21 cellular contexts compared by ENCODE assay signal in genomic region chr12:122518908-122519307, GRCh38. TPM values are rescaled to one million over a fixed set of nuclear protein-coding genes. Genes with fewer than 3 reads are reported as not detected.
DNase-seq lines count a peak whose midpoint lies in the region; ATAC-seq lines count a peak whose summit lies in the region.
"Had no signal": no experiment of that assay in that cellular context is flagged by ENCODE, and none has a peak within 500 bp of the region (broad histone marks: within the 10 kb centered on the region; RNA-seq: fewer than 3 reads in every experiment).

No MANE protein-coding gene starts in this region.

- H2AFZ ChIP-seq in ACC112 (ENCODE audit: low read length, unreplicated experiment): no peak overlapping the region
- no peak overlapping the region for H2AFZ ChIP-seq in GM23248

- H3K36me3 ChIP-seq in ACC112 (ENCODE audit: insufficient read depth, low read length) (peaks cover 79% of the 10 kb centered on the region), GM23248 (ENCODE audit: low read depth) (peaks cover 83% of the 10 kb centered on the region)

- peak overlapping the region; percentile 72 for H3K27ac Mint-ChIP-seq in activated naive CD8-positive, alpha-beta T cell
- peak overlapping the region; percentile 38 for H3K27ac Mint-ChIP-seq in memory B cell

- H3K79me2 ChIP-seq in ACC112 (ENCODE audit: control insufficient read depth, insufficient read depth, low read length, unreplicated experiment) (peaks cover 87% of the 10 kb centered on the region), GM23248 (ENCODE audit: insufficient read depth) (peaks cover 95% of the 10 kb centered on the region)

- H3K4me3 Mint-ChIP-seq in activated naive CD8-positive, alpha-beta T cell: no peak overlapping the region
- H3K4me3 Mint-ChIP-seq in memory B cell: no peak overlapping the region

- peaks cover 60% of the 10 kb centered on the region for H3K4me1 ChIP-seq in ACC112 (ENCODE audit: control insufficient read depth, insufficient read depth, low read length, unreplicated experiment)
- H3K4me1 ChIP-seq in GM23248 (ENCODE audit: insufficient read depth): peaks cover 47% of the 10 kb centered on the region

- H3K27ac ChIP-seq in ACC112 (ENCODE audit: low read depth, low read length): peak overlapping the region; percentile 66
- peak overlapping the region; percentile 80 for H3K27ac ChIP-seq in GM23248
- H3K27ac ChIP-seq: cardiac muscle cell, dorsolateral prefrontal cortex, right atrium auricular region, upper lobe of right lung, WERI-Rb-1 had no signal

- no peaks in the 10 kb centered on the region for H3K9me3 Mint-ChIP-seq in activated naive CD8-positive, alpha-beta T cell (ENCODE audit: low read depth)
- no peaks in the 10 kb centered on the region for H3K9me3 Mint-ChIP-seq in memory B cell

- H3K4me3 ChIP-seq in ACC112 (ENCODE audit: low read depth, low read length) (no peak overlapping the region), GM23248 (no peak overlapping the region)
- H3K4me3 ChIP-seq: cardiac muscle cell, dorsolateral prefrontal cortex, right atrium auricular region, upper lobe of right lung had no signal

- no peak overlapping the region for H3K4me2 ChIP-seq in GM23248 (ENCODE audit: unreplicated experiment)

- H3K4me1 Mint-ChIP-seq in activated naive CD8-positive, alpha-beta T cell (ENCODE audit: low read depth): peaks cover 52% of the 10 kb centered on the region
- peaks cover 16% of the 10 kb centered on the region for H3K4me1 Mint-ChIP-seq in memory B cell

- DNase-seq in GM23248: peak; percentile 35
- no peak for DNase-seq in memory B cell (ENCODE audit: low spot score in 2 of 2)
- DNase-seq in HK-2 (ENCODE audit: unreplicated experiment): no peak
- no peak for DNase-seq in ecto neural progenitor cell (ENCODE audit: low spot score)
- no peak for DNase-seq in NCI-H2227 treated with DMSO at 0.1 percent for 48 hours (lab: John Stamatoyannopoulos, UW)
- DNase-seq: activated naive CD4-positive, alpha-beta T cell treated with anti-CD3 and anti-CD28 coated beads, Interleukin-2, amount 50 U/mL, for 16 hours; AML-193; Caco-2; dorsolateral prefrontal cortex; KG1; left colon; NCI-H1092; NCI-H524; stimulated activated naive CD8-positive, alpha-beta T cell treated with anti-CD3 and anti-CD28 coated beads, Interleukin-15, Interleukin-2, amounts not matched to agents 100 U/mL and 50 U/mL, for 24 hours; SW 1271; upper lobe of right lung; WERI-Rb-1 had no signal

- no peaks in the 10 kb centered on the region for H3K27me3 Mint-ChIP-seq in activated naive CD8-positive, alpha-beta T cell
- H3K27me3 Mint-ChIP-seq in memory B cell: no peaks in the 10 kb centered on the region

- WGBS in GM23248 (ENCODE audit: low coverage in 1 of 2, low lambda C conversion rate in 2 of 2, missing lambda C conversion rate in 2 of 2), 2 experiments: 91 to 95% methylated on average over 1 of the region's 1 CpG

- peak overlapping the region; percentile 10; the same call in 1 of the 2 replicates for H3K9ac ChIP-seq in GM23248

- peaks cover 23% of the 10 kb centered on the region for H4K20me1 ChIP-seq in GM23248 (ENCODE audit: insufficient read depth)

- H3K27me3 ChIP-seq in ACC112 (ENCODE audit: insufficient read depth, low read length) (no peaks in the 10 kb centered on the region), GM23248 (replicated peaks; ENCODE audit: insufficient read depth) (no peaks in the 10 kb centered on the region)
- H3K27me3 ChIP-seq: cardiac muscle cell, dorsolateral prefrontal cortex, right atrium auricular region, upper lobe of right lung had no signal

- peaks cover 13% of the 10 kb centered on the region for H3K36me3 Mint-ChIP-seq in activated naive CD8-positive, alpha-beta T cell
- H3K36me3 Mint-ChIP-seq in memory B cell: peaks cover 40% of the 10 kb centered on the region

- H3K9me2 ChIP-seq in GM23248 (ENCODE audit: insufficient read depth): no peaks in the 10 kb centered on the region

- H3F3A ChIP-seq in GM23248 (ENCODE audit: insufficient read depth): peaks cover 85% of the 10 kb centered on the region

- no peak for ATAC-seq in memory B cell (ENCODE audit: low read depth)
- ATAC-seq: left colon; stimulated activated naive CD8-positive, alpha-beta T cell treated with anti-CD3 and anti-CD28 coated beads, Interleukin-15, Interleukin-2, amounts not matched to agents 100 U/mL and 50 U/mL, for 24 hours; upper lobe of right lung had no signal

- no peaks in the 10 kb centered on the region for H3K9me3 ChIP-seq in GM23248 (ENCODE audit: low read depth)
- H3K9me3 ChIP-seq: Caco-2, right atrium auricular region, upper lobe of right lung had no signal

- in situ Hi-C loops in GM23248 (cut with MboI): no loop called here

RNA-seq across cellular contexts. Expression of gene RSRC2, which starts 7.8 kb away (rescaled TPM):
- 31.1 and 41.5 TPM in 2 replicates for total RNA-seq in GM23248 (2014; rRNA removed; shearing (Covaris generic))
- 45.8 and 51.7 TPM in 2 replicates for polyA plus RNA-seq in GM23248 (2016; fragmentation: Nextera tagmentation; extraction: Ambion mirVana)

RNA-seq across cellular contexts. Expression of gene KNTC1, which starts 8.1 kb away (rescaled TPM):
- total RNA-seq in GM23248 (2014; rRNA removed; shearing (Covaris generic)): 15.5 and 20.2 TPM in 2 replicates
- polyA plus RNA-seq in GM23248 (2016; fragmentation: Nextera tagmentation; extraction: Ambion mirVana): 5.6 and 8.1 TPM in 2 replicates

RNA-seq across cellular contexts. Expression of gene ZCCHC8, which starts 18.2 kb away (rescaled TPM):
- total RNA-seq in GM23248 (2014; rRNA removed; shearing (Covaris generic)): 12.3 and 13.2 TPM in 2 replicates
- polyA plus RNA-seq in GM23248 (2016; fragmentation: Nextera tagmentation; extraction: Ambion mirVana): 13.6 and 14.3 TPM in 2 replicates
